Comparison of ENCODE assay signal across 16 cellular contexts in genomic region chr6:155117266-155117665, GRCh38.
A peak's percentile ranks its signal among the peaks of the same experiment; 100 is the strongest.
DNase-seq lines count a peak whose midpoint lies in the region; FAIRE-seq and TF ChIP-seq lines count a peak whose summit lies in the region.
"Had no signal": no experiment of that assay in that cellular context is flagged by ENCODE, and none has a peak within 500 bp of the region (broad histone marks: within the 10 kb centered on the region; RNA-seq: fewer than 3 reads in every experiment).

No MANE protein-coding gene starts in this region.

- H4K91ac ChIP-seq in H1 (replicated peaks; ENCODE audit: insufficient read length, low read length) = no peak overlapping the region

- peak overlapping the region; percentile 81; the same call in 1 of the 2 replicates for H3K18ac ChIP-seq in H1 (ENCODE audit: extremely low read depth, low read length)

- no peak overlapping the region for H3K56ac ChIP-seq in H1 (replicated peaks; ENCODE audit: insufficient read length, low read depth, low read length)

- H3K4me2 ChIP-seq in PC-9 = no peak overlapping the region
- no peak overlapping the region for H3K4me2 ChIP-seq in H1 (ENCODE audit: insufficient read depth in 1 of 2, low read depth in 2 of 2, low read length in 2 of 2)

- no peak overlapping the region; the same call in 1 of the 2 replicates for H2BK12ac ChIP-seq in H1 (ENCODE audit: low read depth, low read length)

- H2BK20ac ChIP-seq in H1 (ENCODE audit: low read length) = no peak overlapping the region

- peak overlapping the region; percentile 81 for H3K27ac Mint-ChIP-seq in activated CD4-positive, alpha-beta T cell treated with anti-CD3 and anti-CD28 coated beads, Interleukin-2, amount 10 ng/mL, durations not matched to agents 24 days and 14 days
- H3K27ac Mint-ChIP-seq in immature natural killer cell = no peak overlapping the region

- CTCF ChIA-PET in PC-9 (lab: Charles Lee) (no interaction called here), H1 (lab: Charles Lee; ENCODE audit: partially characterized antibody) (interaction anchor here (0.7 to 1.8 kb wide), 4 partner anchors 35 to 130 kb away, joined by 3 to 5 read pairs (median 3); no protein-coding TSS in a partner anchor)

- no peak overlapping the region for H3K4ac ChIP-seq in H1 (replicated peaks; ENCODE audit: insufficient read length, low read depth, low read length)

- no peak for FAIRE-seq in H1 (lab: Jason Lieb, UNC)

- H2BK5ac ChIP-seq in H1 (ENCODE audit: low read depth, low read length) = 0 out of 2 replicates have a peak overlapping the region, but pooled peaks have one; percentile 66

- H3K4me3 Mint-ChIP-seq in activated CD4-positive, alpha-beta T cell treated with anti-CD3 and anti-CD28 coated beads, Interleukin-2, amount 10 ng/mL, durations not matched to agents 24 days and 14 days = peak overlapping the region; percentile 3
- H3K4me3 Mint-ChIP-seq in immature natural killer cell = no peak overlapping the region

- intact Hi-C loops in activated CD4-positive, alpha-beta T cell treated with anti-CD3 and anti-CD28 coated beads, Interleukin-2, amount 10 ng/mL, durations not matched to agents 24 days and 14 days (cut with micrococcal nuclease) = no loop called here
- intact Hi-C loops in PC-9 (cut with micrococcal nuclease; ENCODE audit: unreplicated experiment) = no loop called here

- H2BK15ac ChIP-seq in H1 (ENCODE audit: low read length) = no peak overlapping the region

- no peak overlapping the region for H4K5ac ChIP-seq in H1 (ENCODE audit: insufficient read length, low read depth, low read length)

- no TSS peak for BruUV-seq in PC-9 (replicated peaks; lab: Mats Ljungman, UMichigan)

- H3K4me1 Mint-ChIP-seq in activated CD4-positive, alpha-beta T cell treated with anti-CD3 and anti-CD28 coated beads, Interleukin-2, amount 10 ng/mL, durations not matched to agents 24 days and 14 days = peaks cover 34% of the 10 kb centered on the region
- H3K4me1 Mint-ChIP-seq in immature natural killer cell = no peaks in the 10 kb centered on the region

- H2BK120ac ChIP-seq in H1 (replicated peaks; ENCODE audit: low read depth, low read length) = no peak overlapping the region

- TF ChIP-seq POLR2A in H1 (IDR thresholded peaks at IDR 0.05; ENCODE audit: control extremely low read depth in 1 of 2, low read depth in 2 of 2, low read length in 2 of 2) = no peak

- H3K9me3 Mint-ChIP-seq in activated CD4-positive, alpha-beta T cell treated with anti-CD3 and anti-CD28 coated beads, Interleukin-2, amount 10 ng/mL, durations not matched to agents 24 days and 14 days = no peaks in the 10 kb centered on the region
- H3K9me3 Mint-ChIP-seq in immature natural killer cell = peaks cover 0 to 1% (median 0%) of the 10 kb centered on the region in 6 donors

- H3K4me1 ChIP-seq in PC-9 (replicated peaks; ENCODE audit: insufficient read depth) (no peaks in the 10 kb centered on the region), H1 (replicated peaks in 1 of 4; ENCODE audit: control insufficient read depth in 3 of 4, insufficient read depth in 4 of 4, low read length in 3 of 4) (peaks cover 8 to 25% (median 20%) of the 10 kb centered on the region in 4 experiments; a peak in 6 of 7 replicates)
- H3K4me1 ChIP-seq: adrenal gland had no signal

- H3K9ac ChIP-seq in H1 (replicated peaks in 1 of 4; ENCODE audit: extremely low read depth in 1 of 4, low read depth in 3 of 4, low read length in 3 of 4) = no peak overlapping the region

- no peak for TF ChIP-seq RAD21 in H1 (IDR thresholded peaks at IDR 0.05 in 1 of 2, conservative IDR thresholded peaks at IDR 0.05 in 1 of 2; ENCODE audit: low read depth in 2 of 2, low read length in 2 of 2)

- H3K36me3 ChIP-seq in PC-9 (ENCODE audit: low read depth) = no peaks in the 10 kb centered on the region
- H3K36me3 ChIP-seq in H1 (ENCODE audit: control insufficient read depth in 2 of 4, insufficient read depth in 4 of 4, low read length in 3 of 4) = no peaks in the 10 kb centered on the region
- H3K36me3 ChIP-seq: adrenal gland, tibial artery had no signal

- H3K23me2 ChIP-seq in H1 (ENCODE audit: low read depth, low read length) = no peaks in the 10 kb centered on the region; the same call in 1 of the 2 replicates

- TF ChIP-seq CTCF in PC-9 (conservative IDR thresholded peaks at IDR 0.05) = no peak
- TF ChIP-seq CTCF in H1 (IDR thresholded peaks at IDR 0.05; ENCODE audit: control extremely low read depth in 1 of 3, insufficient read depth in 1 of 3, low read depth in 1 of 3, low read length in 3 of 3) = no peak

- H4K20me1 ChIP-seq in PC-9 (ENCODE audit: insufficient read depth) (no peaks in the 10 kb centered on the region; the same call in 1 of the 2 replicates), H1 (replicated peaks in 1 of 2; ENCODE audit: control insufficient read depth in 1 of 2, insufficient read depth in 2 of 2, low read length in 2 of 2) (no peaks in the 10 kb centered on the region)

- no peaks in the 10 kb centered on the region for H3K27me3 Mint-ChIP-seq in activated CD4-positive, alpha-beta T cell treated with anti-CD3 and anti-CD28 coated beads, Interleukin-2, amount 10 ng/mL, durations not matched to agents 24 days and 14 days
- H3K27me3 Mint-ChIP-seq in immature natural killer cell (ENCODE audit: low read depth in 3 of 3) = peaks cover 2 to 5% (median 3%) of the 10 kb centered on the region in 3 donors

- no peaks in the 10 kb centered on the region for H3K79me2 ChIP-seq in PC-9 (ENCODE audit: low read depth)
- no peaks in the 10 kb centered on the region for H3K79me2 ChIP-seq in H1 (ENCODE audit: control insufficient read depth in 1 of 2, insufficient read depth in 2 of 2, low read length in 2 of 2)

- H3K14ac ChIP-seq in H1 (ENCODE audit: insufficient read length) = no peak overlapping the region

- POLR2A ChIA-PET in PC-9 (lab: Charles Lee; ENCODE audit: unreplicated experiment) (interaction anchor here (0.6 kb wide), 2 partner anchors 32 to 43 kb away, joined by 5 to 6 read pairs; no protein-coding TSS in a partner anchor), H1 (lab: Charles Lee; ENCODE audit: partially characterized antibody) (interaction anchor here (1.1 to 1.2 kb wide), 2 partner anchors 8 to 16 kb away, joined by 3 to 4 read pairs; no protein-coding TSS in a partner anchor)

- H3F3A ChIP-seq in PC-9 (ENCODE audit: insufficient read depth, low read depth) = no peaks in the 10 kb centered on the region

- peaks cover 42% of the 10 kb centered on the region for H3K36me3 Mint-ChIP-seq in activated CD4-positive, alpha-beta T cell treated with anti-CD3 and anti-CD28 coated beads, Interleukin-2, amount 10 ng/mL, durations not matched to agents 24 days and 14 days (ENCODE audit: low read depth)
- H3K36me3 Mint-ChIP-seq in immature natural killer cell = no peaks in the 10 kb centered on the region

- no peak overlapping the region for H2AFZ ChIP-seq in PC-9
- no peak overlapping the region for H2AFZ ChIP-seq in H1 (ENCODE audit: low read length)

- TF ChIP-seq EP300 in H1 (IDR thresholded peaks at IDR 0.05; ENCODE audit: borderline replicate concordance in 1 of 2, low read depth in 2 of 2, low read length in 2 of 2) = no peak

- no peak overlapping the region for H3K4me3 ChIP-seq in PC-9
- no peak overlapping the region for H3K4me3 ChIP-seq in H1 (ENCODE audit: extremely low read depth in 1 of 4, insufficient read depth in 2 of 4, low read depth in 3 of 4, low read length in 4 of 4)
- H3K4me3 ChIP-seq: adrenal gland, tibial artery had no signal

- H3K9me2 ChIP-seq in PC-9 (ENCODE audit: insufficient read depth) = no peaks in the 10 kb centered on the region

- 81% methylated on average over 14 of the region's 14 CpGs; no CpG with 5 or more reads in 1 of the 2 experiments for WGBS in H1 (ENCODE audit: extremely low coverage in 1 of 2, insufficient coverage in 1 of 2, insufficient read length in 1 of 2, insufficient replicate concordance in 2 of 2, low coverage in 1 of 2, low lambda C conversion rate in 2 of 2, missing lambda C conversion rate in 1 of 2), 2 experiments

- H3K79me1 ChIP-seq in H1 (ENCODE audit: low read depth, low read length) = no peaks in the 10 kb centered on the region; the same call in 1 of the 2 replicates

- H4K8ac ChIP-seq in H1 (ENCODE audit: extremely low read depth, insufficient read depth, low read length) = no peak overlapping the region

- H3K23ac ChIP-seq in H1 (ENCODE audit: insufficient read length) = no peak overlapping the region

- H3K27me3 ChIP-seq in PC-9 (ENCODE audit: insufficient read depth, low read depth) (no peaks in the 10 kb centered on the region), H1 (replicated peaks in 1 of 4; ENCODE audit: control insufficient read depth in 3 of 4, extremely low read depth in 1 of 4, insufficient read depth in 3 of 4, low read length in 3 of 4) (no peaks in the 10 kb centered on the region)
- H3K27me3 ChIP-seq: adrenal gland, tibial artery had no signal

- H2AK5ac ChIP-seq in H1 (ENCODE audit: low read depth, low read length) = no peak overlapping the region; the same call in 1 of the 2 replicates

- no peaks in the 10 kb centered on the region for H3K9me3 ChIP-seq in PC-9 (ENCODE audit: insufficient read depth, low read depth)
- H3K9me3 ChIP-seq in H1 (ENCODE audit: insufficient read depth in 2 of 2, low read depth in 1 of 2, low read length in 1 of 2) = no peaks in the 10 kb centered on the region
- H3K9me3 ChIP-seq: adrenal gland, tibial artery had no signal

- DNase-seq in activated CD4-positive, alpha-beta T cell treated with anti-CD3 and anti-CD28 coated beads, Interleukin-2, amount 10 ng/mL, durations not matched to agents 24 days and 14 days = no peak
- no peak for DNase-seq in activated CD4-positive, alpha-beta T cell treated with anti-CD3 and anti-CD28 coated beads for 4 hours
- DNase-seq in PC-9 (peak; percentile 38 to 42), H1 (ENCODE audit: low read depth in 1 of 2, low spot score in 2 of 2) (no peak), renal cortical epithelial cell (ENCODE audit: low read depth) (peak; percentile 59), COLO668 (lab: John Stamatoyannopoulos, UW; ENCODE audit: unreplicated experiment) (no peak), immature natural killer cell (no peak), NCI-H2081 (lab: John Stamatoyannopoulos, UW) (no peak)
- DNase-seq: adrenal gland; effector CD4-positive, alpha-beta T cell; hippocampal formation; MV-4-11; NCI-H510A; occipital lobe; tibial artery had no signal

- H3K27ac ChIP-seq in PC-9 (no peak overlapping the region), H1 (ENCODE audit: low read depth, low read length) (no peak overlapping the region)
- H3K27ac ChIP-seq: 22Rv1, adrenal gland, tibial artery had no signal

TF ChIP-seq in H1, 55 proteins besides CTCF, POLR2A, EP300 and RAD21 (continues in another document):
- TF ChIP-seq FOSL1 (IDR thresholded peaks at IDR 0.05; ENCODE audit: insufficient read depth, low read depth, low read length) (no peak), RBBP5 (IDR thresholded peaks at IDR 0.05; ENCODE audit: borderline replicate concordance, low read depth, low read length) (no peak), POLR2AphosphoS5 (IDR thresholded peaks at IDR 0.05; ENCODE audit: low read depth, low read length) (no peak), MAFK (IDR thresholded peaks at IDR 0.05; ENCODE audit: low read depth, low read length) (no peak), JUN (IDR thresholded peaks at IDR 0.05; ENCODE audit: low read depth, low read length) (no peak), CTBP2 (IDR thresholded peaks at IDR 0.05; ENCODE audit: borderline replicate concordance, insufficient read depth, insufficient read length, low read length) (no peak), ZNF274 (IDR thresholded peaks at IDR 0.05; ENCODE audit: borderline replicate concordance, extremely low read depth, low read length) (no peak)

Comparison
In these comparisons a context has a peak if more than half of its experiments do, and no peak if none do; other contexts are left out.
1. DNase-seq: peak in PC-9 (2 of 2) and renal cortical epithelial cell (single experiment); none in activated CD4-positive, alpha-beta T cell treated with anti-CD3 and anti-CD28 coated beads, Interleukin-2, amount 10 ng/mL, durations not matched to agents 24 days and 14 days (single experiment), activated CD4-positive, alpha-beta T cell treated with anti-CD3 and anti-CD28 coated beads for 4 hours (0 of 2), H1 (0 of 2), COLO668 (single experiment), immature natural killer cell (0 of 3) and NCI-H2081 (0 of 2).